In the genomic region with DNA sequence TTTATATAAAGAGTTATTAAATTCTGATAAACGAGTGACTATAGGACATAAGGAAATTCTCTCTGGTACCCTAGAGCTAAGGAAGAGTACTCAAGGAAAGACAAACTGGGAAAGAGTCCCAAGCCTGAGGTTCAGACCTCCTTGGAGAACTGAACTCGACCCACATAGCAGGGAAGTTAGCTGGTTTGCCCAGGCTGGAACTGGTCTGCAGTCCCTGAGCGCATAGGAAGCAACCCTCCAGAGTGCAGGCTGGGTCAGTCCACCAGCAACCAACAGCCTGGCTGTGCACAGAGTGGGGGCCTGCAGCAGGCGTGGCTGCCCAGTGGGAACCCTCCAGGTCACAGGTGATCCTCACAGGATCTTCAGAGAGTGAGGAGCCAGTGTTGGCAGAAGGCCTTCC, we compare ENCODE assay signal across 19 cellular contexts.
DNase-seq lines count a peak whose midpoint lies in the region; ATAC-seq and TF ChIP-seq lines count a peak whose summit lies in the region.
"Had no signal": no experiment of that assay in that cellular context is flagged by ENCODE, and none has a peak within 500 bp of the region (broad histone marks: within the 10 kb centered on the region; RNA-seq: fewer than 3 reads in every experiment).

No MANE protein-coding gene starts in this region.

- H2BK15ac ChIP-seq in neuronal stem cell (ENCODE audit: low read length) = no peak overlapping the region

- no peak for ATAC-seq in naive thymus-derived CD4-positive, alpha-beta T cell
- no peak for ATAC-seq in HG02763 (IDR thresholded peaks at IDR 0.05; ENCODE audit: unreplicated experiment)
- ATAC-seq in aorta (ENCODE audit: low FRiP score) = no peak

- H3K27ac ChIP-seq in GM23248 (peak overlapping the region; percentile 99), SJCRH30 (peak overlapping the region; percentile 86), fibroblast of lung (ENCODE audit: insufficient read depth, low read length) (peak overlapping the region; percentile 87), neuronal stem cell (replicated peaks; ENCODE audit: low read length) (no peak overlapping the region), aorta (ENCODE audit: low read depth in 1 of 2, low read length in 2 of 2) (no peak overlapping the region)
- no peak overlapping the region for H3K27ac ChIP-seq in naive thymus-derived CD4-positive, alpha-beta T cell (ENCODE audit: low read depth, low read length)
- H3K27ac ChIP-seq: neutrophil, suprapubic skin had no signal

- no peak for TF ChIP-seq CTCF in fibroblast of lung (conservative IDR thresholded peaks at IDR 0.05 in 1 of 2, IDR thresholded peaks at IDR 0.05 in 1 of 2; ENCODE audit: low read depth in 1 of 2, low read length in 2 of 2)

- H3K79me2 ChIP-seq in GM23248 (ENCODE audit: insufficient read depth) (peaks cover 16% of the 10 kb centered on the region; the same call in 1 of the 2 replicates), fibroblast of lung (ENCODE audit: control insufficient read depth, insufficient read depth, low read length) (peaks cover 2% of the 10 kb centered on the region)

- no peak overlapping the region for H3K27ac Mint-ChIP-seq in naive thymus-derived CD4-positive, alpha-beta T cell
- H3K27ac Mint-ChIP-seq: activated naive CD4-positive, alpha-beta T cell treated with anti-CD3 and anti-CD28 coated beads for 36 hours; brain had no signal

- H3K18ac ChIP-seq in neuronal stem cell (ENCODE audit: low read length) = peak overlapping the region; percentile 74

- H2AK5ac ChIP-seq in neuronal stem cell (ENCODE audit: low read depth, low read length) = no peak overlapping the region

- no peaks in the 10 kb centered on the region for H3K79me1 ChIP-seq in neuronal stem cell (ENCODE audit: low read depth, low read length)

- H2BK5ac ChIP-seq in neuronal stem cell (ENCODE audit: low read length) = peak overlapping the region; percentile 26

- H2AFZ ChIP-seq in GM23248 (no peak overlapping the region), fibroblast of lung (ENCODE audit: low read length) (no peak overlapping the region), neuronal stem cell (ENCODE audit: low read length) (no peak overlapping the region)

- no peak for DNase-seq in GM23248
- DNase-seq in SJCRH30 = no peak
- peak; percentile 11 to 41 for DNase-seq in fibroblast of lung (ENCODE audit: low read depth in 2 of 2)
- DNase-seq in neuronal stem cell (ENCODE audit: low spot score) = no peak
- DNase-seq in SK-N-DZ (ENCODE audit: low spot score) = no peak
- no peak for DNase-seq in naive thymus-derived CD4-positive, alpha-beta T cell
- no peak for DNase-seq in aorta
- DNase-seq: activated CD4-positive, alpha-beta T cell treated with anti-CD3 and anti-CD28 coated beads, Interleukin-2, amount 50 U/mL, for 4 hours; activated naive CD4-positive, alpha-beta T cell treated with anti-CD3 and anti-CD28 coated beads for 36 hours; activated T-cell treated with anti-CD3 and anti-CD28 coated beads for 4 hours; GF-D8; midbrain; NCI-H1092 treated with DMSO at 0.1 percent for 48 hours; NCI-H524; retina had no signal

- no peaks in the 10 kb centered on the region for H3K9me2 ChIP-seq in GM23248 (ENCODE audit: insufficient read depth)

- H2BK120ac ChIP-seq in neuronal stem cell (ENCODE audit: low read depth, low read length) = no peak overlapping the region

- no peak overlapping the region for H2BK12ac ChIP-seq in neuronal stem cell (ENCODE audit: low read length)

- in situ Hi-C loops in GM23248 (cut with MboI) = no loop called here

- H3K4me1 ChIP-seq in GM23248 (ENCODE audit: insufficient read depth) = peaks cover 37% of the 10 kb centered on the region
- peaks cover 44% of the 10 kb centered on the region for H3K4me1 ChIP-seq in SJCRH30
- peaks cover 17% of the 10 kb centered on the region for H3K4me1 ChIP-seq in fibroblast of lung (ENCODE audit: control insufficient read depth, extremely low read depth, insufficient read depth, low read length)
- H3K4me1 ChIP-seq in neuronal stem cell (ENCODE audit: control insufficient read depth in 2 of 2, insufficient read depth in 1 of 2, low read depth in 1 of 2, low read length in 2 of 2) = peaks cover 0 to 4% of the 10 kb centered on the region in 2 donors
- no peaks in the 10 kb centered on the region for H3K4me1 ChIP-seq in naive thymus-derived CD4-positive, alpha-beta T cell (ENCODE audit: control insufficient read depth in 2 of 2, insufficient read depth in 2 of 2, low read length in 2 of 2)
- peaks cover 0 to 3% of the 10 kb centered on the region in 2 donors for H3K4me1 ChIP-seq in aorta (ENCODE audit: control insufficient read depth in 1 of 2, insufficient read depth in 2 of 2, low read length in 2 of 2)
- H3K4me1 ChIP-seq: suprapubic skin had no signal

- H3K36me3 ChIP-seq in GM23248 (ENCODE audit: low read depth) (peaks cover 38% of the 10 kb centered on the region), SJCRH30 (peaks cover 4% of the 10 kb centered on the region), fibroblast of lung (ENCODE audit: control insufficient read depth, insufficient read depth, low read length) (peaks cover 6% of the 10 kb centered on the region), neuronal stem cell (replicated peaks in 1 of 2; ENCODE audit: control insufficient read depth in 2 of 2, insufficient read depth in 2 of 2, low read length in 2 of 2) (peaks cover 33 to 90% of the 10 kb centered on the region in 2 donors), aorta (ENCODE audit: control insufficient read depth in 1 of 2, insufficient read depth in 2 of 2, low read length in 1 of 2) (peaks cover 3 to 5% of the 10 kb centered on the region in 2 donors)
- no peaks in the 10 kb centered on the region for H3K36me3 ChIP-seq in naive thymus-derived CD4-positive, alpha-beta T cell (ENCODE audit: control insufficient read depth in 2 of 3, insufficient read depth in 3 of 3, low read length in 3 of 3)
- H3K36me3 ChIP-seq: neutrophil, suprapubic skin had no signal

- H3K9ac ChIP-seq in GM23248 (peak overlapping the region; percentile 91), fibroblast of lung (ENCODE audit: insufficient read depth, low read length) (peak overlapping the region; percentile 16), neuronal stem cell (ENCODE audit: low read depth, low read length, poor library complexity) (no peak overlapping the region)

- peaks cover 0 to 2% (median 0%) of the 10 kb centered on the region in 11 donors for H3K9me3 Mint-ChIP-seq in naive thymus-derived CD4-positive, alpha-beta T cell
- H3K9me3 Mint-ChIP-seq: activated naive CD4-positive, alpha-beta T cell treated with anti-CD3 and anti-CD28 coated beads for 36 hours had no signal

- H3F3A ChIP-seq in GM23248 (ENCODE audit: insufficient read depth) = peaks cover 30% of the 10 kb centered on the region

- H3K4me3 ChIP-seq in GM23248 (peak overlapping the region; percentile 74), SJCRH30 (no peak overlapping the region), fibroblast of lung (replicated peaks in 1 of 4; ENCODE audit: control extremely low read depth in 1 of 4, insufficient read depth in 1 of 4, low read depth in 3 of 4, low read length in 4 of 4) (peak overlapping the region in 1 of 4 experiments; percentile 48), neuronal stem cell (ENCODE audit: low read length in 2 of 2) (no peak overlapping the region), aorta (ENCODE audit: low read length in 2 of 2) (no peak overlapping the region)
- no peak overlapping the region for H3K4me3 ChIP-seq in naive thymus-derived CD4-positive, alpha-beta T cell (ENCODE audit: low read length)
- H3K4me3 ChIP-seq: suprapubic skin had no signal

- peaks cover 0 to 7% (median 0%) of the 10 kb centered on the region in 7 donors for H3K4me1 Mint-ChIP-seq in naive thymus-derived CD4-positive, alpha-beta T cell

- no peak overlapping the region for H3K14ac ChIP-seq in neuronal stem cell (ENCODE audit: low read length)

- intact Hi-C loops in naive thymus-derived CD4-positive, alpha-beta T cell (cut with micrococcal nuclease) = no loop called here
- intact Hi-C loops in aorta (cut with DNase I) = no loop called here

- no peak overlapping the region for H3K23ac ChIP-seq in neuronal stem cell (ENCODE audit: low read depth, low read length, poor library complexity)

- H4K20me1 ChIP-seq in GM23248 (ENCODE audit: insufficient read depth) = no peaks in the 10 kb centered on the region
- H4K20me1 ChIP-seq in fibroblast of lung (ENCODE audit: control insufficient read depth, extremely low read depth, insufficient read depth, low read length) = no peaks in the 10 kb centered on the region

- peaks cover 0 to 2% (median 0%) of the 10 kb centered on the region in 5 donors for H3K36me3 Mint-ChIP-seq in naive thymus-derived CD4-positive, alpha-beta T cell

- H3K27me3 Mint-ChIP-seq in naive thymus-derived CD4-positive, alpha-beta T cell = peaks cover 0 to 14% (median 4%) of the 10 kb centered on the region in 5 donors

- no peak overlapping the region for H4K91ac ChIP-seq in neuronal stem cell (ENCODE audit: low read depth, low read length, poor library complexity)

- POLR2A ChIA-PET in naive thymus-derived CD4-positive, alpha-beta T cell (lab: Charles Lee) = no interaction called here

- no peaks in the 10 kb centered on the region for H3K9me3 ChIP-seq in GM23248 (ENCODE audit: low read depth)
- no peaks in the 10 kb centered on the region for H3K9me3 ChIP-seq in SJCRH30 (replicated peaks)
- H3K9me3 ChIP-seq in fibroblast of lung (ENCODE audit: control insufficient read depth, insufficient read depth, low read depth, low read length) = no peaks in the 10 kb centered on the region
- peaks cover 15 to 17% of the 10 kb centered on the region in 2 donors for H3K9me3 ChIP-seq in neuronal stem cell (replicated peaks in 1 of 2; ENCODE audit: control insufficient read depth in 2 of 2, insufficient read depth in 1 of 2, low read depth in 1 of 2, low read length in 2 of 2)
- H3K9me3 ChIP-seq in naive thymus-derived CD4-positive, alpha-beta T cell (ENCODE audit: control insufficient read depth in 2 of 3, low read length in 3 of 3) = no peaks in the 10 kb centered on the region
- no peaks in the 10 kb centered on the region for H3K9me3 ChIP-seq in aorta (ENCODE audit: control insufficient read depth, low read length)
- H3K9me3 ChIP-seq: neutrophil, suprapubic skin had no signal

- no peak overlapping the region for H4K8ac ChIP-seq in neuronal stem cell (ENCODE audit: low read depth, low read length)

- H3K4ac ChIP-seq in neuronal stem cell (ENCODE audit: low read length) = no peak overlapping the region

- WGBS in GM23248 (ENCODE audit: low coverage in 1 of 2, low lambda C conversion rate in 2 of 2, missing lambda C conversion rate in 2 of 2), 2 experiments = 87 to 92% methylated on average over 4 of the region's 4 CpGs
- WGBS in neuronal stem cell (ENCODE audit: extremely low coverage in 2 of 2, insufficient read length in 2 of 2, insufficient replicate concordance in 1 of 2), 2 donors = no CpG with 5 or more reads among the region's 4 CpGs
- WGBS in aorta, 2 donors = 81 to 82% methylated on average over 4 of the region's 4 CpGs

- CTCF ChIA-PET in naive thymus-derived CD4-positive, alpha-beta T cell (lab: Charles Lee) = no interaction called here

- H3K4me3 Mint-ChIP-seq in naive thymus-derived CD4-positive, alpha-beta T cell = no peak overlapping the region
- H3K4me3 Mint-ChIP-seq: activated naive CD4-positive, alpha-beta T cell treated with anti-CD3 and anti-CD28 coated beads for 36 hours; brain had no signal

- H3K4me2 ChIP-seq in GM23248 (ENCODE audit: unreplicated experiment) = peak overlapping the region; percentile 97
- peak overlapping the region; percentile 17 for H3K4me2 ChIP-seq in fibroblast of lung (ENCODE audit: extremely low read depth, insufficient read depth, low read length)
- H3K4me2 ChIP-seq in neuronal stem cell (ENCODE audit: insufficient read depth, low read length, poor library complexity, severe bottlenecking) = no peak overlapping the region

- H3K27me3 ChIP-seq in GM23248 (replicated peaks; ENCODE audit: insufficient read depth) (no peaks in the 10 kb centered on the region), SJCRH30 (no peaks in the 10 kb centered on the region), fibroblast of lung (ENCODE audit: control insufficient read depth, insufficient read depth, low read length) (no peaks in the 10 kb centered on the region), neuronal stem cell (ENCODE audit: control insufficient read depth in 3 of 3, insufficient read depth in 3 of 3, low read depth in 1 of 3, low read length in 3 of 3) (no peaks in the 10 kb centered on the region), aorta (ENCODE audit: control insufficient read depth in 1 of 2, insufficient read depth in 2 of 2, low read length in 1 of 2) (no peaks in the 10 kb centered on the region)
- no peaks in the 10 kb centered on the region for H3K27me3 ChIP-seq in naive thymus-derived CD4-positive, alpha-beta T cell (ENCODE audit: control insufficient read depth in 2 of 2, insufficient read depth in 2 of 2, low read length in 2 of 2)
- H3K27me3 ChIP-seq: neutrophil, suprapubic skin had no signal

Comparison
In these comparisons a context has a peak if more than half of its experiments do, and no peak if none do; other contexts are left out.
1. DNase-seq: peak in fibroblast of lung (2 of 2); none in GM23248 (single experiment), SJCRH30 (0 of 2), neuronal stem cell (single experiment), SK-N-DZ (single experiment), naive thymus-derived CD4-positive, alpha-beta T cell (0 of 9) and aorta (0 of 2).
2. H3K27ac ChIP-seq: peak in GM23248 (single experiment), SJCRH30 (single experiment) and fibroblast of lung (single experiment); none in neuronal stem cell (single experiment), naive thymus-derived CD4-positive, alpha-beta T cell (single experiment) and aorta (0 of 2).